In genomic region chr14:80653951-80654350, GRCh38 we compare ENCODE assay signal across 22 cellular contexts.
"Had no signal": no experiment of that assay in that cellular context is flagged by ENCODE, and none has a peak within 500 bp of the region (broad histone marks: within the 10 kb centered on the region; RNA-seq: fewer than 3 reads in every experiment).

No MANE protein-coding gene starts in this region.

- DNase-seq: activated B cell treated with CpG ODN at 0.5 μM for 24 hours; activated CD4-positive, alpha-beta T cell treated with anti-CD3 and anti-CD28 coated beads for 1 hour; activated CD4-positive, alpha-beta T cell treated with anti-CD3 and anti-CD28 coated beads, Interleukin-2, amount 10 ng/mL, durations not matched to agents 24 days and 14 days; activated CD4-positive, alpha-beta T cell treated with anti-CD3 and anti-CD28 coated beads, Interleukin-2, amount 50 U/mL, for 48 hours; activated CD8-positive, alpha-beta memory T cell treated with anti-CD3 and anti-CD28 coated beads, Interleukin-2, amount 10 ng/mL, durations not matched to agents 7 days and 5 days; activated effector memory CD4-positive, alpha-beta T cell treated with Interleukin-2 at 50 U/mL for 16 hours; activated naive CD4-positive, alpha-beta T cell; activated T-cell treated with anti-CD3 and anti-CD28 coated beads, Interleukin-2, amount 50 U/mL, for 24 hours; aorta; caudate nucleus; NCI-H1105 treated with DMSO at 0.1 percent for 48 hours; NCI-H1436 treated with DMSO at 0.1 percent for 48 hours; NCI-H187; NCI-H2081; NCI-H524; Right ventricle myocardium superior; RPMI8226; SJCRH30; T-helper 17 cell; T-helper 9 cell had no signal

- H3K27me3 ChIP-seq: breast epithelium, SJCRH30 had no signal

- H3K27ac ChIP-seq: breast epithelium, SJCRH30 had no signal

- H3K9me3 ChIP-seq: breast epithelium, SJCRH30 had no signal

- ATAC-seq: activated CD8-positive, alpha-beta memory T cell treated with anti-CD3 and anti-CD28 coated beads, Interleukin-2, amount 10 ng/mL, durations not matched to agents 7 days and 5 days; SK-N-SH treated with all-trans-retinoic acid at 6 μM for 48 hours; T-helper 17 cell had no signal

- H3K4me1 ChIP-seq: breast epithelium, SJCRH30 had no signal

- H3K36me3 ChIP-seq: breast epithelium, SJCRH30 had no signal

- H3K4me3 ChIP-seq: breast epithelium, SJCRH30 had no signal
